In the genomic region with DNA sequence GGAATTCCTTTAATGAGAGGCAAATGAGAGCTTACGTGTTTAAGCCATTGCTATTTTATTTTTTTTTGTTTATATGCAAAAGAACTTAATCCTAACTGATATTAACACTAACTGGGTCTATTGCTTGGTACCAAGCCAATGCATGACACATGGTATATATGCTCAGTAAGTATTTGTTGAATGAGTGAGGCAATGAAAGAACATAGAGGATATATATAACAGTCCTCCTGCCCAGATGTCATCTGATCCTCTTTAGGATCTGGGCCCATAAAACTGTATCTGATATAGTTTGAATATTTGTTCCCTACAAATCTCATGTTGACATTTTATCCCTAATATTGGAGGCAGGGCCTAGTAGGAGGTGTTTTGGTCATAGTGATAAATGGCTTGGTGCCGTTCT, we compare ENCODE assay signal across 19 cellular contexts.
"Had no signal": no experiment of that assay in that cellular context is flagged by ENCODE, and none has a peak within 500 bp of the region (broad histone marks: within the 10 kb centered on the region; RNA-seq: fewer than 3 reads in every experiment).

No MANE protein-coding gene starts in this region.

- H3K4me3 ChIP-seq: coronary artery, dorsolateral prefrontal cortex, gastrocnemius medialis, heart right ventricle, psoas muscle, right lobe of liver, tibial nerve, upper lobe of right lung, vagina had no signal

- H3K36me3 ChIP-seq: gastrocnemius medialis, heart right ventricle, right lobe of liver, tibial nerve, upper lobe of right lung, vagina had no signal

- H3K27ac ChIP-seq: coronary artery, dorsolateral prefrontal cortex, gastrocnemius medialis, heart right ventricle, psoas muscle, right lobe of liver, tibial nerve, upper lobe of right lung, vagina had no signal

- ATAC-seq: gastrocnemius medialis; heart right ventricle; left lobe of liver; psoas muscle; right lobe of liver; stimulated activated memory B cell treated with anti-CD40 and anti-IgM and Interleukin-4, amounts not matched to agents 10 μg/mL and 1 μg/mL and 100 μg/mL, for 72 hours; upper lobe of right lung had no signal

- H3K4me1 ChIP-seq: psoas muscle, right lobe of liver, vagina had no signal

- DNase-seq: dorsolateral prefrontal cortex; effector CD8-positive, alpha-beta T cell; gastrocnemius medialis; heart right ventricle; hypothalamus; kidney glomerular epithelial cell; mammary epithelial cell; nephron progenitor cell; psoas muscle; retina; right lobe of liver; stimulated activated CD4-positive, alpha-beta T cell treated with anti-CD3 and anti-CD28 coated beads, Interleukin-4, amount 100 ng/mL, for 1 hour; stimulated activated CD8-positive, alpha-beta memory T cell treated with anti-CD3 and anti-CD28 coated beads, Interleukin-4, amount 100 ng/mL, for 48 hours; upper lobe of right lung had no signal

- H3K27me3 ChIP-seq: dorsolateral prefrontal cortex, gastrocnemius medialis, heart right ventricle, right lobe of liver, tibial nerve, upper lobe of right lung, vagina had no signal
